In the genomic region with DNA sequence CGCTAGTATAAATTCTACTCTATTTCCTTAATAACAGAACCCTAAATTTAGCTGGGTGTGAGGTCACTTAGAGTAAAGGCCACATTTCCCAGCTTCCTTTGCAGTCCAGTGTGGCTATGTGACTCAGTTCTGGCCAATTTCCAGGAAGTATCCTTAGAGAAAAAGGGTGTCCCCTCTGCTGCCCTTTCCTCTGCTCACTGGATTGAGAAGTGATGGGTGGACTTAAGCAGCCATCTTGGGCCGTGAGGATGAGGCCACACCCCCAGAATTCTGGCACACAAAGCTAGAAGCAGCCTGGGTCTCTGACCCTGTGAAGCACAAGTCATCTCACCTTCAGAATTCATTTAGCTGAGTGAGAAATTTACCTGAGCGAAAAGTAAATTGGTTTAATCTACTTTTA, we compare ENCODE assay signal across 26 cellular contexts. TPM values are rescaled to one million over a fixed set of nuclear protein-coding genes. Genes with fewer than 3 reads are reported as not detected.
"Had no signal": no experiment of that assay in that cellular context is flagged by ENCODE, and none has a peak within 500 bp of the region (broad histone marks: within the 10 kb centered on the region; RNA-seq: fewer than 3 reads in every experiment).

No MANE protein-coding gene starts in this region.

- H3K27me3 ChIP-seq: colonic mucosa, Peyer's patch had no signal

- DNase-seq: activated CD4-positive, alpha-beta T cell treated with anti-CD3 and anti-CD28 coated beads for 4 hours; activated CD8-positive, alpha-beta memory T cell treated with anti-CD3 and anti-CD28 coated beads, Interleukin-2, amount 50 U/mL, for 4 hours; activated CD8-positive, alpha-beta T cell treated with anti-CD3 and anti-CD28 coated beads for 36 hours; activated gamma-delta T cell treated with Interleukin-2 at 50 U/mL for 16 hours; activated naive CD4-positive, alpha-beta T cell treated with anti-CD3 and anti-CD28 coated beads, Interleukin-2, amount 10 ng/mL, durations not matched to agents 7 days and 5 days; activated naive CD8-positive, alpha-beta T cell treated with anti-CD3 and anti-CD28 coated beads for 36 hours; activated T-cell treated with anti-CD3 and anti-CD28 coated beads, Interleukin-2, amount 50 U/mL, for 72 hours; anterior cingulate cortex; caudate nucleus; colonic mucosa; NCI-H1048; NCI-H146; NCI-H187 treated with DMSO at 0.1 percent for 48 hours; NCI-H2171 treated with DMSO at 0.1 percent for 48 hours; NCI-H226; NCI-H69; NK-92 treated with Interleukin-12 subunit alpha and Interleukin-12 subunit beta, amount 100 ng/mL, for 24 hours; OCI-M1; Peyer's patch; SHP77 treated with DMSO at 0.1 percent for 48 hours; T-helper 17 cell; T-helper 9 cell had no signal

- H3K36me3 ChIP-seq: colonic mucosa, Peyer's patch had no signal

- FAIRE-seq: TTC549 had no signal

- ATAC-seq: activated CD4-positive, CD25-positive, alpha-beta regulatory T cell treated with anti-CD3 and anti-CD28 coated beads, Interleukin-2, amount 50 U/mL, for 24 hours; activated CD8-positive, alpha-beta T cell treated with anti-CD3 and anti-CD28 coated beads for 36 hours; activated T-cell treated with anti-CD3 and anti-CD28 coated beads, Interleukin-2, amount 50 U/mL, for 72 hours; T-helper 17 cell had no signal

- H3K4me1 ChIP-seq: colonic mucosa, Peyer's patch had no signal

- H3K4me3 ChIP-seq: colonic mucosa, Peyer's patch had no signal

- H3K27ac ChIP-seq: colonic mucosa, Peyer's patch, VCaP had no signal

- H3K9me3 ChIP-seq: colonic mucosa, Peyer's patch had no signal

RNA-seq across cellular contexts. Expression of gene RASD2, which starts 11.7 kb away (rescaled TPM):
- total RNA-seq: activated CD8-positive, alpha-beta T cell treated with anti-CD3 and anti-CD28 coated beads for 36 hours; activated T-helper 2 cell treated with anti-CD3 and anti-CD28 coated beads, Interferon-gamma antibody, Interleukin-2, Interleukin-4, amounts not matched to agents 10 μg/mL and 5 μg/mL and 100 μg/mL, durations not matched to agents 14 hours and 24 hours and 36 hours had no signal
